In the genomic region with DNA sequence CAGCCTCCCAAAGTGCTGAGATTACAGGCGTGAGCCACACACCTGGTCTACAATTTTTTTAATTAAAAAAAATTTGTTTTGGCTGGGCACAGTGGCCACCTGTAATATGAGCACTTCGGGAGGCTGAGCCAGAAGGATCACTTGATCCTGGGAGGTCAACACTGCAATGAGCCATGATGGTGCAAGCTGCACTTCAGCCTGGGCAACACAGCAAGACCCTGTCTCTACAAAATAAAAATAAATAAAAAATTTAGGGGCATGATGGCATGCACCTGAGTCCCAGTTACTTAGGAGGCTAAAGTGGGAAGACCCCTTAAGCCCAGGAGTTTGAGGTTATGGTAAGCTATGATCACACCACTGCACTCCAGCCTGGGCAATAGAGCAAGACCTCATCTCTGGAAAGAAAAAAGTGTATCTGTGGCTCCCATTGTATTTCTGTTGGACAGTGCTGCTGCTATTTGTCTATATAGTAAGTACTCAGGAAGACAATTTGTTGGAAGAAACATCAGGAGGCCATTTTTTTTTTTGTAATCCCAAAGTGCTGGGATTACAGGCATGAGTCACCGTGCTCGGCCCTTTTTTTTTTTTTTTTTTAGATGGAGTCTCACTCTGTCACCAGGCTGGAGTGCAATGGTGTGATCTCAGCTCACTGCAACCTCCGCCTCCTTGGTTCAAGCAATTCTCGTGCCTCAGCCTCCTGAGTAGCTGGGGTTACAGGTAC, we compare ENCODE assay signal across 1 cellular context.
TF ChIP-seq lines count a peak whose summit lies in the region.

No MANE protein-coding gene starts in this region.

TF ChIP-seq in K562, 482 proteins besides CTCF, POLR2A, EP300 and RAD21 (continued from another document):
- TF ChIP-seq, protein P1, sequence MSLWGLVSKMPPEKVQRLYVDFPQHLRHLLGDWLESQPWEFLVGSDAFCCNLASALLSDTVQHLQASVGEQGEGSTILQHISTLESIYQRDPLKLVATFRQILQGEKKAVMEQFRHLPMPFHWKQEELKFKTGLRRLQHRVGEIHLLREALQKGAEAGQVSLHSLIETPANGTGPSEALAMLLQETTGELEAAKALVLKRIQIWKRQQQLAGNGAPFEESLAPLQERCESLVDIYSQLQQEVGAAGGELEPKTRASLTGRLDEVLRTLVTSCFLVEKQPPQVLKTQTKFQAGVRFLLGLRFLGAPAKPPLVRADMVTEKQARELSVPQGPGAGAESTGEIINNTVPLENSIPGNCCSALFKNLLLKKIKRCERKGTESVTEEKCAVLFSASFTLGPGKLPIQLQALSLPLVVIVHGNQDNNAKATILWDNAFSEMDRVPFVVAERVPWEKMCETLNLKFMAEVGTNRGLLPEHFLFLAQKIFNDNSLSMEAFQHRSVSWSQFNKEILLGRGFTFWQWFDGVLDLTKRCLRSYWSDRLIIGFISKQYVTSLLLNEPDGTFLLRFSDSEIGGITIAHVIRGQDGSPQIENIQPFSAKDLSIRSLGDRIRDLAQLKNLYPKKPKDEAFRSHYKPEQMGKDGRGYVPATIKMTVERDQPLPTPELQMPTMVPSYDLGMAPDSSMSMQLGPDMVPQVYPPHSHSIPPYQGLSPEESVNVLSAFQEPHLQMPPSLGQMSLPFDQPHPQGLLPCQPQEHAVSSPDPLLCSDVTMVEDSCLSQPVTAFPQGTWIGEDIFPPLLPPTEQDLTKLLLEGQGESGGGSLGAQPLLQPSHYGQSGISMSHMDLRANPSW (CRISPR knock-in tag; IDR thresholded peaks at IDR 0.05): no peak
- no peak for TF ChIP-seq SNIP1 (IDR thresholded peaks at IDR 0.05; ENCODE audit: low read depth)
- TF ChIP-seq FOSL1 (tag; conservative IDR thresholded peaks at IDR 0.05): peak; percentile 58
- TF ChIP-seq RREB1 (CRISPR knock-in tag; IDR thresholded peaks at IDR 0.05): no peak
- TF ChIP-seq, protein P2, sequence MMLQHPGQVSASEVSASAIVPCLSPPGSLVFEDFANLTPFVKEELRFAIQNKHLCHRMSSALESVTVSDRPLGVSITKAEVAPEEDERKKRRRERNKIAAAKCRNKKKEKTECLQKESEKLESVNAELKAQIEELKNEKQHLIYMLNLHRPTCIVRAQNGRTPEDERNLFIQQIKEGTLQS (IDR thresholded peaks at IDR 0.05): peak; percentile 80
- TF ChIP-seq, protein P2 (CRISPR knock-in tag; conservative IDR thresholded peaks at IDR 0.05): 0 out of 2 replicates have a peak, but pooled peaks have one; percentile 21
- TF ChIP-seq ZNF121 (CRISPR knock-in tag; conservative IDR thresholded peaks at IDR 0.05): peak; percentile 62
- TF ChIP-seq IFI16 (CRISPR knock-in tag; IDR thresholded peaks at IDR 0.05): no peak
- no peak for TF ChIP-seq ATF7 (IDR thresholded peaks at IDR 0.05)
- no peak for TF ChIP-seq ZBTB33 (CRISPR knock-in tag; IDR thresholded peaks at IDR 0.05)
- TF ChIP-seq JUND (IDR thresholded peaks at IDR 0.05; ENCODE audit: borderline replicate concordance, low read depth, low read length): peak; percentile 48; the same call in 1 of the 2 replicates
- no peak for TF ChIP-seq JUND (tag; IDR thresholded peaks at IDR 0.05; ENCODE audit: borderline replicate concordance, low read depth, low read length)
- TF ChIP-seq SMARCC2 (IDR thresholded peaks at IDR 0.05; ENCODE audit: low read depth): no peak
- no peak for TF ChIP-seq SMARCA4 (IDR thresholded peaks at IDR 0.05)
- TF ChIP-seq JUN (IDR thresholded peaks at IDR 0.05; ENCODE audit: borderline replicate concordance, low read depth, low read length): 0 out of 2 replicates have a peak, but pooled peaks have one; percentile 13
- TF ChIP-seq JUN (CRISPR knock-in tag; IDR thresholded peaks at IDR 0.05; ENCODE audit: borderline replicate concordance): no peak
